ENCODE assay signal across 8 cellular contexts in the genomic region with DNA sequence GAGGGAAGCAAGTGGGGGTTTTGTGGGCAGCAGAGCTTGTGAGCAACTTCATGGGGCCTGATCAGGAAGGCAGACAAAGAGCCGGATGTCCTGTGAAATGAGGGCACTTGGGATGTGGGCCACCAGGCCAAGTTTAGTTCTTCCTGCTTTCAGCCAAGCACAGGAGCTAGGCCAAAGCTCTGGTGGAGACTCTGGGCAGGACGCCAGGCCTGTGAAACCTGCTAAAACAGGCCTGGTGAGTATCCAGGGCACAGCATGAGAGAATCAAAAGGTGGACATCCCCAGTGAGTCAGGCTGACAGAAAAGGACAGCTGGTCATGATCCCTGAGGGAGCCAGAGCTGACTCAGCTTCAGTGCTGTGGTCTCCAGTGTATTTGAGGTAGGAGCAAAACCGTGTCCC.
DNase-seq lines count a peak whose midpoint lies in the region; ATAC-seq and TF ChIP-seq lines count a peak whose summit lies in the region.

No MANE protein-coding gene starts in this region.

- no peaks in the 10 kb centered on the region for H3K27me3 Mint-ChIP-seq in endodermal cell (ENCODE audit: insufficient read depth)

- peak overlapping the region in 9 of 10 donors; percentile 49 to 79 (median 64) for H3K27ac ChIP-seq in heart right ventricle
- H3K27ac ChIP-seq in endodermal cell (ENCODE audit: low read depth, low read length), result no peak overlapping the region

- H3K9me3 ChIP-seq in heart right ventricle (peaks cover 0 to 5% (median 0%) of the 10 kb centered on the region in 11 donors), endodermal cell (ENCODE audit: control insufficient read depth, low read length) (no peaks in the 10 kb centered on the region)

- no peaks in the 10 kb centered on the region for H3K36me3 Mint-ChIP-seq in endodermal cell (ENCODE audit: low read depth)

- no peak overlapping the region for H3K9ac ChIP-seq in endodermal cell (ENCODE audit: extremely low read depth, low read length, poor library complexity, severe bottlenecking)

- intact Hi-C loops in heart right ventricle (cut with DNase I), result no loop called here

- H3K27me3 ChIP-seq in heart right ventricle, result no peaks in the 10 kb centered on the region
- no peaks in the 10 kb centered on the region for H3K27me3 ChIP-seq in endodermal cell (ENCODE audit: control insufficient read depth, insufficient read depth, low read length, poor library complexity, severe bottlenecking)

- H3K4me3 ChIP-seq in heart right ventricle (no peak overlapping the region), skeletal muscle cell (ENCODE audit: low read depth, low read length) (no peak overlapping the region), endodermal cell (ENCODE audit: low read length) (no peak overlapping the region)

- no peaks in the 10 kb centered on the region for H3K36me3 ChIP-seq in heart right ventricle
- no peaks in the 10 kb centered on the region for H3K36me3 ChIP-seq in endodermal cell (ENCODE audit: control insufficient read depth, insufficient read depth, low read length)

- peak; percentile 96 to 99 (median 98) for ATAC-seq in heart right ventricle
- ATAC-seq in GM18511 (IDR thresholded peaks at IDR 0.05; ENCODE audit: unreplicated experiment), result no peak

- H3K4me1 Mint-ChIP-seq in endodermal cell, result no peaks in the 10 kb centered on the region

- 19 to 26% methylated on average over 3 of the region's 3 CpGs for WGBS in heart right ventricle, 2 donors
- 85 to 92% methylated on average over 2 to 3 of the region's 3 CpGs for WGBS in endodermal cell (ENCODE audit: insufficient coverage in 1 of 2, insufficient read length in 1 of 2), 2 experiments

- H3K4me3 Mint-ChIP-seq in endodermal cell, result no peak overlapping the region

- no peak overlapping the region for H3K27ac Mint-ChIP-seq in endodermal cell

- H3K9me3 Mint-ChIP-seq in endodermal cell, result peaks cover 4% of the 10 kb centered on the region

- DNase-seq in H4 (ENCODE audit: low spot score), result peak; percentile 48
- peak; percentile 53 for DNase-seq in amniotic epithelial cell (ENCODE audit: low read depth)
- DNase-seq in heart right ventricle, result peak; percentile 85 to 89
- DNase-seq in skeletal muscle cell (ENCODE audit: low read depth), result peak; percentile 56
- DNase-seq in endodermal cell, result no peak
- no peak for DNase-seq in GF-D8 (lab: John Stamatoyannopoulos, UW)
- DNase-seq in activated CD4-positive, CD25-positive, alpha-beta regulatory T cell (lab: John Stamatoyannopoulos, UW), result no peak

- H3K4me1 ChIP-seq in heart right ventricle (peaks cover 0 to 33% (median 21%) of the 10 kb centered on the region in 9 donors), endodermal cell (ENCODE audit: control insufficient read depth, insufficient read depth, low read length) (no peaks in the 10 kb centered on the region)

- no peak for TF ChIP-seq CTCF in heart right ventricle (IDR thresholded peaks at IDR 0.05)
- TF ChIP-seq CTCF in endodermal cell (conservative IDR thresholded peaks at IDR 0.05), result no peak

Comparison
In these comparisons a context has a peak if more than half of its experiments do, and no peak if none do; other contexts are left out.
1. DNase-seq: peak in H4 (single experiment), amniotic epithelial cell (single experiment), heart right ventricle (2 of 2) and skeletal muscle cell (single experiment); none in endodermal cell (single experiment), GF-D8 (single experiment) and activated CD4-positive, CD25-positive, alpha-beta regulatory T cell (0 of 4).